In genomic region chr14:22982477-22983245, GRCh38 we compare ENCODE assay signal across 1 cellular context.
TF ChIP-seq lines count a peak whose summit lies in the region.

TSS of gene AJUBA (minus strand) at chr14:22982551. CDS start at chr14:22982266, 285 bp downstream.

TF ChIP-seq in HEK293, 187 proteins besides CTCF, POLR2A, EP300 and RAD21 (continued from another document):
- TF ChIP-seq IKZF3 (tag by site-specific recombination; IDR thresholded peaks at IDR 0.05) (peak; percentile 99), ZNF707 (tag by site-specific recombination; IDR thresholded peaks at IDR 0.05) (peak; percentile 69), ZNF785 (tag by site-specific recombination; IDR thresholded peaks at IDR 0.05) (peak; percentile 98), KLF16 (tag by site-specific recombination; IDR thresholded peaks at IDR 0.05) (peak; percentile 100), ZNF48 (tag by site-specific recombination; IDR thresholded peaks at IDR 0.05) (no peak), ZFHX2 (tag by site-specific recombination; conservative IDR thresholded peaks at IDR 0.05) (peak; percentile 91), ZIC2 (tag by site-specific recombination; IDR thresholded peaks at IDR 0.05) (peak; percentile 90), ZNF2 (tag by site-specific recombination; IDR thresholded peaks at IDR 0.05) (peak; percentile 99), RBAK (tag by site-specific recombination; IDR thresholded peaks at IDR 0.05) (peak; percentile 48; the same call in 1 of the 2 replicates), ZSCAN4 (tag by site-specific recombination; IDR thresholded peaks at IDR 0.05) (peak; percentile 81), ZNF664 (tag by site-specific recombination; IDR thresholded peaks at IDR 0.05) (peak; percentile 84), ZNF501 (tag by site-specific recombination; IDR thresholded peaks at IDR 0.05) (peak; percentile 99), ZBTB10 (tag by site-specific recombination; IDR thresholded peaks at IDR 0.05) (peak; percentile 98), ZBTB48 (tag by site-specific recombination; IDR thresholded peaks at IDR 0.05) (peak; percentile 96)
- TF ChIP-seq, protein P1, sequence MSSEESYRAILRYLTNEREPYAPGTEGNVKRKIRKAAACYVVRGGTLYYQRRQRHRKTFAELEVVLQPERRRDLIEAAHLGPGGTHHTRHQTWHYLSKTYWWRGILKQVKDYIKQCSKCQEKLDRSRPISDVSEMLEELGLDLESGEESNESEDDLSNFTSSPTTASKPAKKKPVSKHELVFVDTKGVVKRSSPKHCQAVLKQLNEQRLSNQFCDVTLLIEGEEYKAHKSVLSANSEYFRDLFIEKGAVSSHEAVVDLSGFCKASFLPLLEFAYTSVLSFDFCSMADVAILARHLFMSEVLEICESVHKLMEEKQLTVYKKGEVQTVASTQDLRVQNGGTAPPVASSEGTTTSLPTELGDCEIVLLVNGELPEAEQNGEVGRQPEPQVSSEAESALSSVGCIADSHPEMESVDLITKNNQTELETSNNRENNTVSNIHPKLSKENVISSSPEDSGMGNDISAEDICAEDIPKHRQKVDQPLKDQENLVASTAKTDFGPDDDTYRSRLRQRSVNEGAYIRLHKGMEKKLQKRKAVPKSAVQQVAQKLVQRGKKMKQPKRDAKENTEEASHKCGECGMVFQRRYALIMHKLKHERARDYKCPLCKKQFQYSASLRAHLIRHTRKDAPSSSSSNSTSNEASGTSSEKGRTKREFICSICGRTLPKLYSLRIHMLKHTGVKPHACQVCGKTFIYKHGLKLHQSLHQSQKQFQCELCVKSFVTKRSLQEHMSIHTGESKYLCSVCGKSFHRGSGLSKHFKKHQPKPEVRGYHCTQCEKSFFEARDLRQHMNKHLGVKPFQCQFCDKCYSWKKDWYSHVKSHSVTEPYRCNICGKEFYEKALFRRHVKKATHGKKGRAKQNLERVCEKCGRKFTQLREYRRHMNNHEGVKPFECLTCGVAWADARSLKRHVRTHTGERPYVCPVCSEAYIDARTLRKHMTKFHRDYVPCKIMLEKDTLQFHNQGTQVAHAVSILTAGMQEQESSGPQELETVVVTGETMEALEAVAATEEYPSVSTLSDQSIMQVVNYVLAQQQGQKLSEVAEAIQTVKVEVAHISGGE (tag by site-specific recombination; conservative IDR thresholded peaks at IDR 0.05; ENCODE audit: low read depth) = no peak
- TF ChIP-seq, protein P2, sequence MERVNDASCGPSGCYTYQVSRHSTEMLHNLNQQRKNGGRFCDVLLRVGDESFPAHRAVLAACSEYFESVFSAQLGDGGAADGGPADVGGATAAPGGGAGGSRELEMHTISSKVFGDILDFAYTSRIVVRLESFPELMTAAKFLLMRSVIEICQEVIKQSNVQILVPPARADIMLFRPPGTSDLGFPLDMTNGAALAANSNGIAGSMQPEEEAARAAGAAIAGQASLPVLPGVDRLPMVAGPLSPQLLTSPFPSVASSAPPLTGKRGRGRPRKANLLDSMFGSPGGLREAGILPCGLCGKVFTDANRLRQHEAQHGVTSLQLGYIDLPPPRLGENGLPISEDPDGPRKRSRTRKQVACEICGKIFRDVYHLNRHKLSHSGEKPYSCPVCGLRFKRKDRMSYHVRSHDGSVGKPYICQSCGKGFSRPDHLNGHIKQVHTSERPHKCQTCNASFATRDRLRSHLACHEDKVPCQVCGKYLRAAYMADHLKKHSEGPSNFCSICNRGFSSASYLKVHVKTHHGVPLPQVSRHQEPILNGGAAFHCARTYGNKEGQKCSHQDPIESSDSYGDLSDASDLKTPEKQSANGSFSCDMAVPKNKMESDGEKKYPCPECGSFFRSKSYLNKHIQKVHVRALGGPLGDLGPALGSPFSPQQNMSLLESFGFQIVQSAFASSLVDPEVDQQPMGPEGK (tag by site-specific recombination; IDR thresholded peaks at IDR 0.05) = peak; percentile 100
- TF ChIP-seq, protein P3, sequence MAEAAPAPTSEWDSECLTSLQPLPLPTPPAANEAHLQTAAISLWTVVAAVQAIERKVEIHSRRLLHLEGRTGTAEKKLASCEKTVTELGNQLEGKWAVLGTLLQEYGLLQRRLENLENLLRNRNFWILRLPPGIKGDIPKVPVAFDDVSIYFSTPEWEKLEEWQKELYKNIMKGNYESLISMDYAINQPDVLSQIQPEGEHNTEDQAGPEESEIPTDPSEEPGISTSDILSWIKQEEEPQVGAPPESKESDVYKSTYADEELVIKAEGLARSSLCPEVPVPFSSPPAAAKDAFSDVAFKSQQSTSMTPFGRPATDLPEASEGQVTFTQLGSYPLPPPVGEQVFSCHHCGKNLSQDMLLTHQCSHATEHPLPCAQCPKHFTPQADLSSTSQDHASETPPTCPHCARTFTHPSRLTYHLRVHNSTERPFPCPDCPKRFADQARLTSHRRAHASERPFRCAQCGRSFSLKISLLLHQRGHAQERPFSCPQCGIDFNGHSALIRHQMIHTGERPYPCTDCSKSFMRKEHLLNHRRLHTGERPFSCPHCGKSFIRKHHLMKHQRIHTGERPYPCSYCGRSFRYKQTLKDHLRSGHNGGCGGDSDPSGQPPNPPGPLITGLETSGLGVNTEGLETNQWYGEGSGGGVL (tag by site-specific recombination; IDR thresholded peaks at IDR 0.05) = peak; percentile 80
TF ChIP-seq in HEK293: peak in this region for 112.
